Comparison of ENCODE assay signal across 38 cellular contexts in the genomic region with DNA sequence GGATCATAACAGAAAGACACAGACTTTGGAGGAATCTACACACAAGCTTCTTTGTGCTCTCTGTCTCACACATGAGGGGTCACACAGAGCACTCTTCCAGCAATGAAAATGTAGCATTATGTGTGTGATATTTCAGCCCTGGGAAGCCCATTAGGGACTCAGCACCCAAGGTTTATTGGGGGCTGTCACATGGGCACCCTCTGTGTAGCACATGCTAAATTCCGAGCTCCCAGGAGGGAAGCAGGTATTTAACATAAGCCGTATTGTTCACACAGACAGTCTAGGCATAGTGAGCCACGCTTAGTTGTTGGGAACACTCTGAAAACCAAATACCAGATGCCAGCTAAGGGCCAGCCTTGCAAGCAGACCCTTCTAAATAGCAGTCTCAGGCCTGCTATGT.
"Had no signal": no experiment of that assay in that cellular context is flagged by ENCODE, and none has a peak within 500 bp of the region (broad histone marks: within the 10 kb centered on the region; RNA-seq: fewer than 3 reads in every experiment).

No MANE protein-coding gene starts in this region.

- H3K9me3 ChIP-seq: adrenal gland, ascending aorta had no signal

- H3K27ac ChIP-seq: adrenal gland, ascending aorta, body of pancreas, brain microvascular endothelial cell, breast epithelium, cardiac muscle cell had no signal

- ATAC-seq: activated naive CD4-positive, alpha-beta T cell treated with anti-CD3 and anti-CD28 coated beads, Interleukin-2, amount 50 U/mL, for 72 hours; activated naive CD8-positive, alpha-beta T cell treated with anti-CD3 and anti-CD28 coated beads, Interleukin-2, amount 50 U/mL, for 24 hours; activated T-cell treated with anti-CD3 and anti-CD28 coated beads, Interleukin-2, amount 50 U/mL, for 4 hours; activated T-cell treated with anti-CD3 and anti-CD28 coated beads, Interleukin-2, amount 50 U/mL, for 72 hours; activated T-helper 17 cell treated with anti-CD3 and anti-CD28 coated beads, Interleukin-2, amount 50 U/mL, for 72 hours; body of pancreas had no signal

- H3K27me3 Mint-ChIP-seq: activated naive CD4-positive, alpha-beta T cell treated with anti-CD3 and anti-CD28 coated beads, Interleukin-2, amount 50 U/mL, for 24 hours; activated naive CD8-positive, alpha-beta T cell; activated naive CD8-positive, alpha-beta T cell treated with anti-CD3 and anti-CD28 coated beads for 36 hours; activated naive CD8-positive, alpha-beta T cell treated with anti-CD3 and anti-CD28 coated beads, Interleukin-2, amount 50 U/mL, for 24 hours; brain had no signal

- H3K4me1 ChIP-seq: adrenal gland, ascending aorta, body of pancreas, breast epithelium had no signal

- H3K4me1 Mint-ChIP-seq: activated naive CD4-positive, alpha-beta T cell treated with anti-CD3 and anti-CD28 coated beads, Interleukin-2, amount 10 ng/mL, durations not matched to agents 7 days and 5 days; activated naive CD4-positive, alpha-beta T cell treated with anti-CD3 and anti-CD28 coated beads, Interleukin-2, amount 50 U/mL, for 24 hours; activated naive CD8-positive, alpha-beta T cell treated with anti-CD3 and anti-CD28 coated beads for 36 hours; activated naive CD8-positive, alpha-beta T cell treated with anti-CD3 and anti-CD28 coated beads, Interleukin-2, amount 10 ng/mL, durations not matched to agents 7 days and 5 days; activated naive CD8-positive, alpha-beta T cell treated with anti-CD3 and anti-CD28 coated beads, Interleukin-2, amount 50 U/mL, for 24 hours; activated T-helper 17 cell treated with anti-CD3 and anti-CD28 coated beads, Interleukin-2, amount 50 U/mL, for 72 hours; brain; central memory CD8-positive, alpha-beta T cell had no signal

- H3K36me3 Mint-ChIP-seq: activated naive CD4-positive, alpha-beta T cell treated with anti-CD3 and anti-CD28 coated beads, Interleukin-2, amount 10 ng/mL, durations not matched to agents 7 days and 5 days had no signal

- H3K27me3 ChIP-seq: adrenal gland, ascending aorta, body of pancreas, brain microvascular endothelial cell, breast epithelium, cardiac muscle cell had no signal

- H3K27ac Mint-ChIP-seq: activated naive CD4-positive, alpha-beta T cell treated with anti-CD3 and anti-CD28 coated beads for 36 hours; activated naive CD4-positive, alpha-beta T cell treated with anti-CD3 and anti-CD28 coated beads, Interleukin-2, amount 10 ng/mL, durations not matched to agents 7 days and 5 days; activated naive CD4-positive, alpha-beta T cell treated with anti-CD3 and anti-CD28 coated beads, Interleukin-2, amount 50 U/mL, for 24 hours; activated naive CD4-positive, alpha-beta T cell treated with anti-CD3 and anti-CD28 coated beads, Interleukin-2, amount 50 U/mL, for 72 hours; activated naive CD8-positive, alpha-beta T cell; activated naive CD8-positive, alpha-beta T cell treated with anti-CD3 and anti-CD28 coated beads for 36 hours; activated naive CD8-positive, alpha-beta T cell treated with anti-CD3 and anti-CD28 coated beads, Interleukin-2, amount 10 ng/mL, durations not matched to agents 7 days and 5 days; activated naive CD8-positive, alpha-beta T cell treated with anti-CD3 and anti-CD28 coated beads, Interleukin-2, amount 50 U/mL, for 24 hours; activated T-cell treated with anti-CD3 and anti-CD28 coated beads, Interleukin-2, amount 50 U/mL, for 72 hours; activated T-helper 1 cell treated with anti-CD3 and anti-CD28 coated beads, Interleukin-12 subunit alpha, Interleukin-12 subunit beta, Interleukin-2, Interleukin-4 antibody, amounts not matched to agents 30 ng/mL and 10 ng/mL and 1 ng/mL, durations not matched to agents 14 hours and 24 hours and 36 hours; activated T-helper 17 cell treated with anti-CD3 and anti-CD28 coated beads, Interleukin-2, amount 50 U/mL, for 72 hours; activated T-helper 2 cell treated with anti-CD3 and anti-CD28 coated beads, Interferon-gamma antibody, Interleukin-2, Interleukin-4, amounts not matched to agents 10 μg/mL and 5 μg/mL and 100 μg/mL, durations not matched to agents 14 hours and 24 hours and 36 hours; brain had no signal

- H3K4me3 Mint-ChIP-seq: activated naive CD4-positive, alpha-beta T cell treated with anti-CD3 and anti-CD28 coated beads for 36 hours; activated naive CD4-positive, alpha-beta T cell treated with anti-CD3 and anti-CD28 coated beads, Interleukin-2, amount 10 ng/mL, durations not matched to agents 7 days and 5 days; activated naive CD4-positive, alpha-beta T cell treated with anti-CD3 and anti-CD28 coated beads, Interleukin-2, amount 50 U/mL, for 24 hours; activated naive CD8-positive, alpha-beta T cell; activated naive CD8-positive, alpha-beta T cell treated with anti-CD3 and anti-CD28 coated beads for 36 hours; activated naive CD8-positive, alpha-beta T cell treated with anti-CD3 and anti-CD28 coated beads, Interleukin-2, amount 10 ng/mL, durations not matched to agents 7 days and 5 days; activated naive CD8-positive, alpha-beta T cell treated with anti-CD3 and anti-CD28 coated beads, Interleukin-2, amount 50 U/mL, for 24 hours; activated T-cell treated with anti-CD3 and anti-CD28 coated beads, Interleukin-2, amount 50 U/mL, for 4 hours; activated T-cell treated with anti-CD3 and anti-CD28 coated beads, Interleukin-2, amount 50 U/mL, for 72 hours; activated T-helper 1 cell treated with anti-CD3 and anti-CD28 coated beads, Interleukin-12 subunit alpha, Interleukin-12 subunit beta, Interleukin-2, Interleukin-4 antibody, amounts not matched to agents 30 ng/mL and 10 ng/mL and 1 ng/mL, durations not matched to agents 14 hours and 24 hours and 36 hours; activated T-helper 17 cell treated with anti-CD3 and anti-CD28 coated beads, Interleukin-2, amount 50 U/mL, for 72 hours; brain; central memory CD8-positive, alpha-beta T cell had no signal

- H3K4me3 ChIP-seq: adrenal gland, ascending aorta, body of pancreas, breast epithelium, cardiac muscle cell had no signal

- DNase-seq: activated effector memory CD4-positive, alpha-beta T cell treated with anti-CD3 and anti-CD28 coated beads, Interleukin-2, amount 50 U/mL, for 16 hours; activated effector memory CD4-positive, alpha-beta T cell treated with Interleukin-2 at 50 U/mL for 16 hours; activated gamma-delta T cell; activated gamma-delta T cell treated with Interleukin-2 at 50 U/mL for 16 hours; activated naive CD4-positive, alpha-beta T cell; activated naive CD4-positive, alpha-beta T cell treated with anti-CD3 and anti-CD28 coated beads for 36 hours; activated naive CD4-positive, alpha-beta T cell treated with anti-CD3 and anti-CD28 coated beads, Interleukin-2, amount 10 ng/mL, durations not matched to agents 7 days and 5 days; activated naive CD4-positive, alpha-beta T cell treated with anti-CD3 and anti-CD28 coated beads, Interleukin-2, amount 50 U/mL, for 16 hours; activated naive CD4-positive, alpha-beta T cell treated with Interleukin-2 at 50 U/mL for 16 hours; activated naive CD8-positive, alpha-beta T cell treated with anti-CD3 and anti-CD28 coated beads for 36 hours; activated naive CD8-positive, alpha-beta T cell treated with anti-CD3 and anti-CD28 coated beads, Interleukin-2, amount 10 ng/mL, durations not matched to agents 7 days and 5 days; activated naive CD8-positive, alpha-beta T cell treated with anti-CD3 and anti-CD28 coated beads, Interleukin-2, amount 50 U/mL, for 24 hours; activated T-cell treated with anti-CD3 and anti-CD28 coated beads, Interleukin-2, amount 50 U/mL, for 4 hours; activated T-cell treated with anti-CD3 and anti-CD28 coated beads, Interleukin-2, amount 50 U/mL, for 48 hours; activated T-cell treated with anti-CD3 and anti-CD28 coated beads, Interleukin-2, amount 50 U/mL, for 72 hours; adrenal gland; amniotic stem cell; amygdala; anterior cingulate cortex; aorta; body of pancreas; brain microvascular endothelial cell; caudate nucleus; central memory CD4-positive, alpha-beta T cell; cerebellar nuclear complex had no signal

- FAIRE-seq: astrocyte, colon had no signal

- H3K9me3 Mint-ChIP-seq: activated T-helper 1 cell treated with anti-CD3 and anti-CD28 coated beads, Interleukin-12 subunit alpha, Interleukin-12 subunit beta, Interleukin-2, Interleukin-4 antibody, amounts not matched to agents 30 ng/mL and 10 ng/mL and 1 ng/mL, durations not matched to agents 14 hours and 24 hours and 36 hours had no signal

- H3K36me3 ChIP-seq: adrenal gland, ascending aorta, brain microvascular endothelial cell, breast epithelium, cardiac muscle cell had no signal
